ENCODE assay signal across 21 cellular contexts in genomic region chr6:81589465-81590313, GRCh38.
DNase-seq lines count a peak whose midpoint lies in the region; ATAC-seq, FAIRE-seq and TF ChIP-seq lines count a peak whose summit lies in the region.
"Had no signal": no experiment of that assay in that cellular context is flagged by ENCODE, and none has a peak within 500 bp of the region (broad histone marks: within the 10 kb centered on the region; RNA-seq: fewer than 3 reads in every experiment).

No MANE protein-coding gene starts in this region.

- CTCF ChIA-PET in CD4-positive, alpha-beta T cell (lab: Charles Lee): no interaction called here

- POLR2A ChIA-PET in CD4-positive, alpha-beta T cell (lab: Charles Lee): no interaction called here

- no peaks in the 10 kb centered on the region for H3K27me3 ChIP-seq in CD4-positive, alpha-beta T cell (ENCODE audit: control insufficient read depth, insufficient read depth, low read length)
- H3K27me3 ChIP-seq: tibial artery had no signal

- no peaks in the 10 kb centered on the region for H3K36me3 Mint-ChIP-seq in CD4-positive, alpha-beta T cell (ENCODE audit: low read depth)
- H3K36me3 Mint-ChIP-seq: naive thymus-derived CD4-positive, alpha-beta T cell had no signal

- H3K4me3 Mint-ChIP-seq in CD4-positive, alpha-beta T cell: no peak overlapping the region
- H3K4me3 Mint-ChIP-seq: naive thymus-derived CD4-positive, alpha-beta T cell had no signal

- no peaks in the 10 kb centered on the region for H3K9me3 ChIP-seq in CD4-positive, alpha-beta T cell (ENCODE audit: control insufficient read depth, low read length)
- H3K9me3 ChIP-seq: tibial artery had no signal

- DNase-seq in COLO668 (lab: John Stamatoyannopoulos, UW; ENCODE audit: unreplicated experiment) (peak; percentile 2), HuH-7 (ENCODE audit: low spot score) (peak; percentile 15), RPMI7951 (ENCODE audit: low read depth) (peak; percentile 1), T-helper 1 cell (no peak), CD1c-positive myeloid dendritic cell (ENCODE audit: extremely low spot score) (no peak)
- no peak for DNase-seq in CD4-positive, alpha-beta T cell
- DNase-seq: activated naive CD4-positive, alpha-beta T cell treated with anti-CD3 and anti-CD28 coated beads, Interleukin-2, amount 50 U/mL, for 16 hours; activated T-cell treated with anti-CD3 and anti-CD28 coated beads for 4 hours; AML-193; GOT3; naive thymus-derived CD4-positive, alpha-beta T cell; NCI-H345; tibial artery had no signal

- TF ChIP-seq CTCF in CD4-positive, alpha-beta T cell (IDR thresholded peaks at IDR 0.05): no peak

- no peak for ATAC-seq in CD4-positive, alpha-beta T cell (ENCODE audit: poor library complexity)
- no peak for ATAC-seq in HG02588 (IDR thresholded peaks at IDR 0.05; ENCODE audit: unreplicated experiment)
- ATAC-seq: K562; naive thymus-derived CD4-positive, alpha-beta T cell had no signal

- intact Hi-C loops in CD4-positive, alpha-beta T cell (cut with DNase I, micrococcal nuclease): no loop called here

- H3K27me3 Mint-ChIP-seq in CD4-positive, alpha-beta T cell: no peaks in the 10 kb centered on the region
- H3K27me3 Mint-ChIP-seq: naive thymus-derived CD4-positive, alpha-beta T cell; progenitor cell of endocrine pancreas had no signal

- peaks cover 6% of the 10 kb centered on the region for H3K9me3 Mint-ChIP-seq in CD4-positive, alpha-beta T cell

- H3K4me1 Mint-ChIP-seq in CD4-positive, alpha-beta T cell (ENCODE audit: low read depth): no peaks in the 10 kb centered on the region
- H3K4me1 Mint-ChIP-seq: naive thymus-derived CD4-positive, alpha-beta T cell had no signal

- FAIRE-seq in islet of Langerhans (lab: Jason Lieb, UNC): peak; percentile 64
- FAIRE-seq: astrocyte, endothelial cell of umbilical vein, K562 had no signal

- H3K27ac ChIP-seq in CD4-positive, alpha-beta T cell (ENCODE audit: low read depth, low read length): no peak overlapping the region
- H3K27ac ChIP-seq: coronary artery, HL-60, tibial artery had no signal

- no peak overlapping the region for H3K27ac Mint-ChIP-seq in CD4-positive, alpha-beta T cell
- H3K27ac Mint-ChIP-seq: naive thymus-derived CD4-positive, alpha-beta T cell; progenitor cell of endocrine pancreas had no signal

Comparison
In these comparisons a context has a peak if more than half of its experiments do, and no peak if none do; other contexts are left out.
1. DNase-seq: peak in COLO668 (single experiment), HuH-7 (single experiment) and RPMI7951 (single experiment); none in CD4-positive, alpha-beta T cell (0 of 10), T-helper 1 cell (0 of 5) and CD1c-positive myeloid dendritic cell (single experiment).